Comparison of ENCODE assay signal across 18 cellular contexts in the genomic region with DNA sequence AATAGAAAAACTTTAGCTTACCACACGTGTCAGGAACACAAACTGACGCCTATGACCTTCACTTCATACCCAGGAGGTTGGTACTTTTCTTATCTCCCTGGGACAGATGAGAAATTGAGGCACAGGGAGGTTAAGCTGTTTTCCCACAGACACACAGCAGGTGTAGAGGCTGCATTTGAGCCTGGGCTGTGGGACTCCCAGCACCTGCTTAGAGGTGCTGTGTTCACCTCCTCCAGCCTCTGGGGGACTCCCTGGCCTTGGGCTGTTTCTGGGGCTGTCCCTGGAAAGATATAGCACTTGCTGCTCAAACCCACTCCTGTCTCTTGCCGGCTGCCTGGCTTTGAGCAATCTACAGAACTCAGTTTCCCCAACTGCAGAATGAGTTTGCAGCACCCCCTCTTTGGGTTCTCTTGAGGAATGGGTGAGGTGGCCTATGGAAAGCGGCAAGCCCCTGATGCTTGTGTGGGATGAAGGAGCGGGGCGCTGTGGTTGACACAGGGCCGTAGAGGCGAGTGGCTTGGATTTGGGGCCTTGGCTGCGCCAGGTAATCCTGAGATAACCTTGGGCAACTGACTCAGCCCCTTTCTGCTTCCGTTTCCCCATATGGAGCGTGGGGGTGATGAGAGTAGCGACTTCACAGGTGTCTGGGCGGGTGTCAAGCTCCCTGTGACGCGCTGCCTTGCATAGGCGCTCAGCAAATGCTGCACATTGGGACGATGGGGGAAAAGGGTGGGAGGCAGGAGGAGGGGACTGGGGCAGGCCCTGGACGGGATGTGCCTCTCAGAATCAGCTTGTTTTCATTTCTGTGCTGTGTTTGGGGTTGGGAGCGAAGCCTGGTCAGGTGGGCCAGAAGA.
A peak's percentile ranks its signal among the peaks of the same experiment; 100 is the strongest.
DNase-seq lines count a peak whose midpoint lies in the region; ATAC-seq and TF ChIP-seq lines count a peak whose summit lies in the region.
"Had no signal": no experiment of that assay in that cellular context is flagged by ENCODE, and none has a peak within 500 bp of the region (broad histone marks: within the 10 kb centered on the region; RNA-seq: fewer than 3 reads in every experiment).

No MANE protein-coding gene starts in this region.

- H3K4me3 ChIP-seq in neural progenitor cell, result no peak overlapping the region
- no peak overlapping the region for H3K4me3 ChIP-seq in mucosa of descending colon
- H3K4me3 ChIP-seq in breast epithelium, result no peak overlapping the region
- H3K4me3 ChIP-seq: lower lobe of right lung had no signal

- H3K4me1 Mint-ChIP-seq in activated T-helper 17 cell treated with anti-CD3 and anti-CD28 coated beads, Interleukin-2, amount 50 U/mL, for 72 hours, result no peaks in the 10 kb centered on the region
- H3K4me1 Mint-ChIP-seq in neural progenitor cell, result peaks cover 72% of the 10 kb centered on the region

- ATAC-seq in activated T-helper 17 cell treated with anti-CD3 and anti-CD28 coated beads, Interleukin-2, amount 50 U/mL, for 72 hours (replicated peaks), result peak; percentile 91
- no peak for ATAC-seq in mucosa of descending colon
- no peak for ATAC-seq in HG02981 (IDR thresholded peaks at IDR 0.05; ENCODE audit: unreplicated experiment)
- ATAC-seq: lower lobe of right lung had no signal

- H3K27me3 Mint-ChIP-seq in activated T-helper 17 cell treated with anti-CD3 and anti-CD28 coated beads, Interleukin-2, amount 50 U/mL, for 72 hours, result peaks cover 3% of the 10 kb centered on the region
- H3K27me3 Mint-ChIP-seq in neural progenitor cell (ENCODE audit: insufficient read depth, low read depth), result peaks cover 16% of the 10 kb centered on the region

- H3K27ac ChIP-seq in neural progenitor cell, result no peak overlapping the region
- no peak overlapping the region for H3K27ac ChIP-seq in breast epithelium
- H3K27ac ChIP-seq: lower lobe of right lung had no signal

- peaks cover 21% of the 10 kb centered on the region for H3K4me1 ChIP-seq in neural progenitor cell
- H3K4me1 ChIP-seq in mucosa of descending colon (ENCODE audit: low read depth), result peaks cover 9% of the 10 kb centered on the region
- H3K4me1 ChIP-seq in breast epithelium, result peaks cover 0 to 4% of the 10 kb centered on the region in 2 donors

- H3K36me3 Mint-ChIP-seq in activated T-helper 17 cell treated with anti-CD3 and anti-CD28 coated beads, Interleukin-2, amount 50 U/mL, for 72 hours (ENCODE audit: low read depth), result no peaks in the 10 kb centered on the region
- H3K36me3 Mint-ChIP-seq in neural progenitor cell, result no peaks in the 10 kb centered on the region

- no peaks in the 10 kb centered on the region for H3K9me3 ChIP-seq in neural progenitor cell (ENCODE audit: low read depth)
- H3K9me3 ChIP-seq in mucosa of descending colon, result no peaks in the 10 kb centered on the region
- H3K9me3 ChIP-seq in breast epithelium, result no peaks in the 10 kb centered on the region
- H3K9me3 ChIP-seq: lower lobe of right lung had no signal

- no peak overlapping the region for H3K4me3 Mint-ChIP-seq in activated T-helper 17 cell treated with anti-CD3 and anti-CD28 coated beads, Interleukin-2, amount 50 U/mL, for 72 hours
- H3K4me3 Mint-ChIP-seq in neural progenitor cell, result peak overlapping the region; percentile 46

- no peaks in the 10 kb centered on the region for H3K9me3 Mint-ChIP-seq in activated T-helper 17 cell treated with anti-CD3 and anti-CD28 coated beads, Interleukin-2, amount 50 U/mL, for 72 hours
- no peaks in the 10 kb centered on the region for H3K9me3 Mint-ChIP-seq in neural progenitor cell

- in situ Hi-C loops in GM13976 (cut with MboI; ENCODE audit: low sequenced_read_pairs, unreplicated experiment), result no loop called here

- H3K36me3 ChIP-seq in neural progenitor cell, result no peaks in the 10 kb centered on the region
- H3K36me3 ChIP-seq in mucosa of descending colon (ENCODE audit: low read depth), result no peaks in the 10 kb centered on the region
- no peaks in the 10 kb centered on the region for H3K36me3 ChIP-seq in breast epithelium
- H3K36me3 ChIP-seq: lower lobe of right lung had no signal

- TF ChIP-seq POLR2A in breast epithelium (IDR thresholded peaks at IDR 0.05), result no peak

- H3K27me3 ChIP-seq in neural progenitor cell, result no peaks in the 10 kb centered on the region
- no peaks in the 10 kb centered on the region for H3K27me3 ChIP-seq in breast epithelium

- TF ChIP-seq CTCF in GM13976 (IDR thresholded peaks at IDR 0.05; ENCODE audit: borderline replicate concordance, control extremely low read depth, extremely low read depth, insufficient read depth, missing control alignments), result no peak
- TF ChIP-seq CTCF in neural progenitor cell (IDR thresholded peaks at IDR 0.05), result no peak
- no peak for TF ChIP-seq CTCF in mucosa of descending colon (IDR thresholded peaks at IDR 0.05)
- no peak for TF ChIP-seq CTCF in breast epithelium (IDR thresholded peaks at IDR 0.05)

- intact Hi-C loops in mucosa of descending colon (cut with DNase I, micrococcal nuclease), result no loop called here
- intact Hi-C loops in breast epithelium (cut with DNase I; ENCODE audit: low total_unique reads), result no loop called here

- peaks cover 5% of the 10 kb centered on the region for H3F3A ChIP-seq in neural progenitor cell (ENCODE audit: low read depth)

- no peaks in the 10 kb centered on the region for H3K79me2 ChIP-seq in neural progenitor cell (ENCODE audit: low read depth)

- peaks cover 6% of the 10 kb centered on the region for H4K20me1 ChIP-seq in neural progenitor cell (ENCODE audit: low read depth)

- DNase-seq in activated CD4-positive, alpha-beta T cell treated with anti-CD3 and anti-CD28 coated beads for 48 hours, result peak; percentile 33
- no peak for DNase-seq in activated CD4-positive, alpha-beta T cell treated with anti-CD3 and anti-CD28 coated beads for 4 hours
- DNase-seq in GM13976 (ENCODE audit: low spot score) (peak; percentile 76), neural progenitor cell (ENCODE audit: low spot score) (no peak), mucosa of descending colon (no peak), breast epithelium (ENCODE audit: low spot score in 2 of 2) (no peak)
- DNase-seq: activated CD4-positive, CD25-positive, alpha-beta regulatory T cell treated with anti-CD3 and anti-CD28 coated beads, Interleukin-2, amount 50 U/mL, for 72 hours; activated gamma-delta T cell; C1 segment of cervical spinal cord; Calu3; H7; kidney; lower lobe of right lung; NCI-H1436 treated with DMSO at 0.1 percent for 48 hours; SHP77; stimulated activated CD4-positive, alpha-beta T cell treated with anti-CD3 and anti-CD28 coated beads, Interleukin-12 subunit alpha, Interleukin-12 subunit beta, amount 100 ng/mL, for 4 hours had no signal

- H3K4me2 ChIP-seq in neural progenitor cell, result no peak overlapping the region

- H2AFZ ChIP-seq in neural progenitor cell (replicated peaks), result no peak overlapping the region

- no peak overlapping the region for H3K9ac ChIP-seq in neural progenitor cell

- no peak overlapping the region for H3K27ac Mint-ChIP-seq in activated T-helper 17 cell treated with anti-CD3 and anti-CD28 coated beads, Interleukin-2, amount 50 U/mL, for 72 hours
- peak overlapping the region; percentile 22 for H3K27ac Mint-ChIP-seq in neural progenitor cell

Comparison
In these comparisons a context has a peak if more than half of its experiments do, and no peak if none do; other contexts are left out.
1. DNase-seq: peak in activated CD4-positive, alpha-beta T cell treated with anti-CD3 and anti-CD28 coated beads for 48 hours (single experiment) and GM13976 (single experiment); none in activated CD4-positive, alpha-beta T cell treated with anti-CD3 and anti-CD28 coated beads for 4 hours (0 of 2), neural progenitor cell (single experiment), mucosa of descending colon (0 of 3) and breast epithelium (0 of 2).